Comparison of ENCODE assay signal across 18 cellular contexts in genomic region chr2:109428281-109428680, GRCh38.
"Had no signal": no experiment of that assay in that cellular context is flagged by ENCODE, and none has a peak within 500 bp of the region (broad histone marks: within the 10 kb centered on the region; RNA-seq: fewer than 3 reads in every experiment).

No MANE protein-coding gene starts in this region.

- ATAC-seq: activated CD4-positive, CD25-positive, alpha-beta regulatory T cell treated with anti-CD3 and anti-CD28 coated beads, Interleukin-2, amount 50 U/mL, for 24 hours; activated naive CD8-positive, alpha-beta T cell treated with anti-CD3 and anti-CD28 coated beads, Interleukin-2, amount 50 U/mL, for 24 hours; activated T-cell treated with anti-CD3 and anti-CD28 coated beads, Interleukin-2, amount 50 U/mL, for 72 hours; body of pancreas; foreskin keratinocyte; naive thymus-derived CD4-positive, alpha-beta T cell; stimulated activated naive CD8-positive, alpha-beta T cell treated with anti-CD3 and anti-CD28 coated beads, Interleukin-15, Interleukin-2, amounts not matched to agents 100 U/mL and 50 U/mL, for 24 hours had no signal

- H3K27me3 ChIP-seq: body of pancreas, cardiac muscle cell, neural progenitor cell, tibial artery had no signal

- H3K27ac ChIP-seq: body of pancreas, cardiac muscle cell, foreskin keratinocyte, neural progenitor cell, tibial artery, VCaP had no signal

- H3K4me1 ChIP-seq: body of pancreas, foreskin keratinocyte, neural progenitor cell, tibial artery had no signal

- H3K4me3 ChIP-seq: body of pancreas, cardiac muscle cell, lung, neural progenitor cell, tibial artery had no signal

- H3K36me3 ChIP-seq: cardiac muscle cell, neural progenitor cell had no signal

- DNase-seq: activated CD4-positive, alpha-beta memory T cell treated with anti-CD3 and anti-CD28 coated beads, Interleukin-2, amount 10 ng/mL, durations not matched to agents 7 days and 5 days; activated CD4-positive, alpha-beta T cell treated with anti-CD3 and anti-CD28 coated beads, Interleukin-2, amount 10 ng/mL, durations not matched to agents 24 days and 14 days; activated gamma-delta T cell; activated naive CD4-positive, alpha-beta T cell treated with anti-CD3 and anti-CD28 coated beads, Interleukin-2, amount 50 U/mL, for 16 hours; activated naive CD8-positive, alpha-beta T cell treated with anti-CD3 and anti-CD28 coated beads, Interleukin-2, amount 50 U/mL, for 24 hours; activated T-cell treated with anti-CD3 and anti-CD28 coated beads, Interleukin-2, amount 50 U/mL, for 72 hours; body of pancreas; foreskin keratinocyte; naive thymus-derived CD4-positive, alpha-beta T cell; retina; stimulated activated CD4-positive, alpha-beta T cell treated with anti-CD3 and anti-CD28 coated beads, Interleukin-4, amount 100 ng/mL, for 24 hours; stimulated activated naive CD8-positive, alpha-beta T cell treated with anti-CD3 and anti-CD28 coated beads, Interleukin-15, Interleukin-2, amounts not matched to agents 100 U/mL and 50 U/mL, for 24 hours; tibial artery had no signal

- H3K9me3 ChIP-seq: body of pancreas, tibial artery had no signal
